ENCODE assay signal across 14 cellular contexts in the genomic region with DNA sequence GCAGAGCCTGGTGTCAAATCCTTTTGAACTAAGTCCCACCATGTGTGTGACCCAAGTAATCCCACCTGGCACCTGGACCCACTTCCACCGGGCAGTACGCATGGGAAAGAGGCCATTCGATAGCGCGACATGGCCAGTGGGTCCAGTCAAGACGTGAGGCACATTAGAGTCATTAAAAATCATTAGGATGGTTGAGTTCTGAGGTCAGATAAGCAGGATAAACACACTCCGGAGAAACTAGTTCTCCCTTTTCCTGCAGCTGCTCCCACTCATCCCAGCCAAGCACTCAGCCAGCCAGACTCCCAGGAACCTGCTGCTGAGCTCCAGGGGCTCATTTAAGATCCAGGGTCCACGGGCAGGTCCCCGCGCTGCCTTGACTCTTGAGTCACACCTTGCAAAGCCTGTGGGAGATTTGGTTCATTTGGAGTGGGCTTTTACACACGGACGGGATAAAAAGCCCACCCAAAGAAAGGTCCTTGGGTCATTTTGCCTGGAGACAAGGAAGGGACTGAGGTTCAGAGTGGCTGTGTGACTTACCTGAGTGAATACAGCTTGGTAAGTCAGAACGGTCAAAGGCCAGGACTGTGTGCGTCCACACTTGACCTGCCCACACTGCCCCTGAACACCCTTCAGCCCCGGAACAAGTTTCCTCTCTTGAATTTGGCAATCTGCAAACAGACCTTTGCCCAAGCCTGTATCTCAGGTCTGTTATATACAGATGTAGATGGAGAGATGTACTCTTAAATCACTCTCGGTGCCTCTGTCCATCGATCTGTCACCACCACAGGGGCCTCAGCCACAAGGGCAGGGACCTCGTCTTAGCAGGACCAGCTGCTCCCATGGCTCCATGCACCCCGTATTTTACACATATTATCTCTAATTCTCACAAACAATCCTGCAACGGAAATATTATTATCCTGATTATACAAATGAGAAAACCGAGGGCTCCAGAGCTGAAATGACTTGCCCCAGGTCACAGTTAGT.
DNase-seq lines count a peak whose midpoint lies in the region; ATAC-seq and TF ChIP-seq lines count a peak whose summit lies in the region.
"Had no signal": no experiment of that assay in that cellular context is flagged by ENCODE, and none has a peak within 500 bp of the region (broad histone marks: within the 10 kb centered on the region; RNA-seq: fewer than 3 reads in every experiment).

No MANE protein-coding gene starts in this region.

- H3K9me3 ChIP-seq in H9 (ENCODE audit: control insufficient read depth, low read depth, low read length) (no peaks in the 10 kb centered on the region), esophagus muscularis mucosa (no peaks in the 10 kb centered on the region), subcutaneous abdominal adipose tissue (ENCODE audit: control insufficient read depth in 5 of 5, low read length in 5 of 5) (peaks cover 0 to 2% (median 0%) of the 10 kb centered on the region in 5 donors)

- H4K8ac ChIP-seq in H9 (replicated peaks; ENCODE audit: insufficient read length, low read depth, low read length): no peak overlapping the region

- no peak overlapping the region for H3K14ac ChIP-seq in H9 (ENCODE audit: insufficient read depth, low read length)

- no peaks in the 10 kb centered on the region for H3K36me3 Mint-ChIP-seq in activated CD8-positive, alpha-beta T cell treated with anti-CD3 and anti-CD28 coated beads, Interleukin-2, amount 10 ng/mL, durations not matched to agents 7 days and 5 days (ENCODE audit: low read depth)
- H3K36me3 Mint-ChIP-seq in activated CD8-positive, alpha-beta T cell treated with anti-CD3 and anti-CD28 coated beads for 36 hours (ENCODE audit: low read depth): no peaks in the 10 kb centered on the region
- no peaks in the 10 kb centered on the region for H3K36me3 Mint-ChIP-seq in H9 (ENCODE audit: insufficient read depth in 1 of 3, low read depth in 3 of 3)

- H3K4me1 ChIP-seq in H9 (ENCODE audit: insufficient read depth, low read length) (no peaks in the 10 kb centered on the region), esophagus muscularis mucosa (peaks cover 0 to 7% (median 0%) of the 10 kb centered on the region in 4 donors), subcutaneous abdominal adipose tissue (ENCODE audit: control insufficient read depth in 5 of 5, insufficient read depth in 5 of 5, low read length in 5 of 5) (peaks cover 2 to 23% (median 18%) of the 10 kb centered on the region in 5 donors)

- no CpG with 5 or more reads among the region's 21 CpGs for WGBS in H9 (ENCODE audit: extremely low coverage, insufficient read length, low lambda C conversion rate)
- 72% methylated on average over 20 of the region's 21 CpGs for WGBS in esophagus muscularis mucosa

- H3K9me3 Mint-ChIP-seq in activated CD8-positive, alpha-beta T cell treated with anti-CD3 and anti-CD28 coated beads, Interleukin-2, amount 10 ng/mL, durations not matched to agents 7 days and 5 days (ENCODE audit: insufficient read depth): no peaks in the 10 kb centered on the region
- H3K9me3 Mint-ChIP-seq in activated CD8-positive, alpha-beta T cell treated with anti-CD3 and anti-CD28 coated beads for 36 hours: no peaks in the 10 kb centered on the region
- H3K9me3 Mint-ChIP-seq in H9: no peaks in the 10 kb centered on the region

- H2BK5ac ChIP-seq in H9 (ENCODE audit: insufficient read length, low read length): no peak overlapping the region

- H3K79me1 ChIP-seq in H9 (ENCODE audit: insufficient read depth, low read depth, low read length, poor library complexity, severe bottlenecking): no peaks in the 10 kb centered on the region

- peak; percentile 19 for DNase-seq in activated CD8-positive, alpha-beta T cell treated with anti-CD3 and anti-CD28 coated beads, Interleukin-2, amount 10 ng/mL, durations not matched to agents 7 days and 5 days
- no peak for DNase-seq in activated CD8-positive, alpha-beta T cell treated with anti-CD3 and anti-CD28 coated beads for 36 hours
- DNase-seq in H9 (peak; percentile 11), esophagus muscularis mucosa (ENCODE audit: extremely low spot score) (peak; percentile 70)
- no peak for DNase-seq in activated CD4-positive, CD25-positive, alpha-beta regulatory T cell treated with anti-CD3 and anti-CD28 coated beads, Interleukin-2, amount 50 U/mL, for 72 hours
- DNase-seq in stimulated activated CD4-positive, alpha-beta T cell treated with anti-CD3 and anti-CD28 coated beads, Interleukin-15, amount 100 ng/mL, for 24 hours: no peak
- DNase-seq: KBM-7, NCI-H1092, NCI-H1694 treated with DMSO at 0.1 percent for 48 hours, NCI-H748 treated with DMSO at 0.1 percent for 48 hours had no signal

- no peak overlapping the region for H3K56ac ChIP-seq in H9 (ENCODE audit: insufficient read length, low read depth, low read length)

- no peak overlapping the region for H2BK12ac ChIP-seq in H9 (ENCODE audit: insufficient read length, low read depth, low read length)

- no peak for ATAC-seq in activated CD8-positive, alpha-beta T cell treated with anti-CD3 and anti-CD28 coated beads, Interleukin-2, amount 10 ng/mL, durations not matched to agents 7 days and 5 days
- no peak for ATAC-seq in activated CD8-positive, alpha-beta T cell treated with anti-CD3 and anti-CD28 coated beads for 36 hours
- no peak for ATAC-seq in activated CD4-positive, CD25-positive, alpha-beta regulatory T cell treated with anti-CD3 and anti-CD28 coated beads, Interleukin-2, amount 50 U/mL, for 24 hours

- H2BK120ac ChIP-seq in H9 (ENCODE audit: low read depth, low read length, poor library complexity, severe bottlenecking): no peak overlapping the region

- no peak overlapping the region for H3K4me2 ChIP-seq in H9 (ENCODE audit: insufficient read depth, insufficient read length, low read length)

- intact Hi-C loops in activated CD8-positive, alpha-beta T cell treated with anti-CD3 and anti-CD28 coated beads for 36 hours (cut with micrococcal nuclease): no loop called here
- intact Hi-C loops in esophagus muscularis mucosa (cut with DNase I): no loop called here

- no peaks in the 10 kb centered on the region for H3K23me2 ChIP-seq in H9 (ENCODE audit: insufficient read length, low read depth, low read length, poor library complexity, severe bottlenecking)

- POLR2A ChIA-PET in activated CD8-positive, alpha-beta T cell treated with anti-CD3 and anti-CD28 coated beads, Interleukin-2, amount 10 ng/mL, durations not matched to agents 7 days and 5 days (lab: Charles Lee): no interaction called here
- POLR2A ChIA-PET in activated CD8-positive, alpha-beta T cell treated with anti-CD3 and anti-CD28 coated beads for 36 hours (lab: Charles Lee): interaction anchor here (0.6 kb wide), 1 partner anchor 151 kb away, joined by 3 read pairs; no protein-coding TSS in a partner anchor

- no peak overlapping the region for H4K91ac ChIP-seq in H9 (ENCODE audit: insufficient read length, low read depth, low read length)

- no peak overlapping the region for H2BK20ac ChIP-seq in H9 (ENCODE audit: low read depth, low read length, poor library complexity, severe bottlenecking)

- H4K5ac ChIP-seq in H9 (ENCODE audit: insufficient read length, low read depth, low read length): no peak overlapping the region

- H3K4me1 Mint-ChIP-seq in activated CD8-positive, alpha-beta T cell treated with anti-CD3 and anti-CD28 coated beads, Interleukin-2, amount 10 ng/mL, durations not matched to agents 7 days and 5 days (ENCODE audit: low read depth): peaks cover 10% of the 10 kb centered on the region
- peaks cover 20% of the 10 kb centered on the region for H3K4me1 Mint-ChIP-seq in activated CD8-positive, alpha-beta T cell treated with anti-CD3 and anti-CD28 coated beads for 36 hours (ENCODE audit: low read depth)
- peaks cover 8 to 11% of the 10 kb centered on the region in 2 experiments for H3K4me1 Mint-ChIP-seq in H9

- H3K23ac ChIP-seq in H9 (ENCODE audit: insufficient read length, low read depth, low read length): no peak overlapping the region

- no peak overlapping the region for H2AK5ac ChIP-seq in H9 (ENCODE audit: insufficient read length, low read length)

- no peaks in the 10 kb centered on the region for H3K79me2 ChIP-seq in H9 (ENCODE audit: insufficient read depth, low read length)

- no peaks in the 10 kb centered on the region for H3K27me3 ChIP-seq in H9 (ENCODE audit: insufficient read depth, low read length)
- peaks cover 0 to 10% (median 0%) of the 10 kb centered on the region in 4 donors for H3K27me3 ChIP-seq in esophagus muscularis mucosa
- H3K27me3 ChIP-seq in subcutaneous abdominal adipose tissue (ENCODE audit: control insufficient read depth in 5 of 5, insufficient read depth in 4 of 5, low read length in 5 of 5): peaks cover 0 to 20% (median 0%) of the 10 kb centered on the region in 5 donors

- H3K4me3 Mint-ChIP-seq in activated CD8-positive, alpha-beta T cell treated with anti-CD3 and anti-CD28 coated beads, Interleukin-2, amount 10 ng/mL, durations not matched to agents 7 days and 5 days: no peak overlapping the region
- H3K4me3 Mint-ChIP-seq in activated CD8-positive, alpha-beta T cell treated with anti-CD3 and anti-CD28 coated beads for 36 hours: no peak overlapping the region
- H3K4me3 Mint-ChIP-seq in H9: no peak overlapping the region

- TF ChIP-seq EP300 in esophagus muscularis mucosa (IDR thresholded peaks at IDR 0.05): no peak

- no peak overlapping the region for H3K18ac ChIP-seq in H9 (ENCODE audit: insufficient read length, low read depth, low read length)

- CTCF ChIA-PET in activated CD8-positive, alpha-beta T cell treated with anti-CD3 and anti-CD28 coated beads, Interleukin-2, amount 10 ng/mL, durations not matched to agents 7 days and 5 days (lab: Charles Lee): no interaction called here
- CTCF ChIA-PET in activated CD8-positive, alpha-beta T cell treated with anti-CD3 and anti-CD28 coated beads for 36 hours (lab: Charles Lee): no interaction called here

- no peak overlapping the region for H2AFZ ChIP-seq in H9 (ENCODE audit: low read length)

- no peak overlapping the region for H3K9ac ChIP-seq in H9 (ENCODE audit: extremely low read depth, insufficient read length, low read length)
- peak overlapping the region in 2 of 5 donors; percentile 16 to 31 for H3K9ac ChIP-seq in subcutaneous abdominal adipose tissue (ENCODE audit: low read length in 5 of 5)

- H3K36me3 ChIP-seq in esophagus muscularis mucosa (no peaks in the 10 kb centered on the region), subcutaneous abdominal adipose tissue (ENCODE audit: control insufficient read depth in 5 of 5, insufficient read depth in 5 of 5, low read length in 5 of 5) (no peaks in the 10 kb centered on the region)

- H2BK15ac ChIP-seq in H9 (ENCODE audit: low read depth, low read length): no peak overlapping the region

- TF ChIP-seq CTCF in activated CD8-positive, alpha-beta T cell treated with anti-CD3 and anti-CD28 coated beads for 36 hours (IDR thresholded peaks at IDR 0.05): no peak
- no peak for TF ChIP-seq CTCF in H9 (conservative IDR thresholded peaks at IDR 0.05)
- no peak for TF ChIP-seq CTCF in esophagus muscularis mucosa (IDR thresholded peaks at IDR 0.05)

- no peak for TF ChIP-seq POLR2A in esophagus muscularis mucosa (IDR thresholded peaks at IDR 0.05; ENCODE audit: low read depth)

- H3K4ac ChIP-seq in H9 (ENCODE audit: low read depth, low read length): no peak overlapping the region

- H3T11ph ChIP-seq in H9 (ENCODE audit: low read length): no peak overlapping the region

- H3K4me3 ChIP-seq in esophagus muscularis mucosa: no peak overlapping the region
- no peak overlapping the region for H3K4me3 ChIP-seq in subcutaneous abdominal adipose tissue (ENCODE audit: low read depth in 1 of 5, low read length in 5 of 5)

- H3K27me3 Mint-ChIP-seq in activated CD8-positive, alpha-beta T cell treated with anti-CD3 and anti-CD28 coated beads, Interleukin-2, amount 10 ng/mL, durations not matched to agents 7 days and 5 days (ENCODE audit: low read depth): no peaks in the 10 kb centered on the region
- H3K27me3 Mint-ChIP-seq in activated CD8-positive, alpha-beta T cell treated with anti-CD3 and anti-CD28 coated beads for 36 hours: no peaks in the 10 kb centered on the region
- H3K27me3 Mint-ChIP-seq in H9 (ENCODE audit: low read depth): peaks cover 2% of the 10 kb centered on the region

- H4K20me1 ChIP-seq in H9 (ENCODE audit: control insufficient read depth, insufficient read depth, insufficient read length): no peaks in the 10 kb centered on the region

- H3K27ac ChIP-seq in H9 (ENCODE audit: insufficient read length, low read depth, low read length) (no peak overlapping the region), esophagus muscularis mucosa (replicated peaks in 1 of 4) (peak overlapping the region in 2 of 4 donors; percentile 33 to 48), subcutaneous abdominal adipose tissue (ENCODE audit: low read depth, low read length) (peak overlapping the region; percentile 65)
- H3K27ac ChIP-seq: C4-2B, HL-60 had no signal

- no peak overlapping the region for H3K27ac Mint-ChIP-seq in activated CD8-positive, alpha-beta T cell treated with anti-CD3 and anti-CD28 coated beads, Interleukin-2, amount 10 ng/mL, durations not matched to agents 7 days and 5 days
- H3K27ac Mint-ChIP-seq in activated CD8-positive, alpha-beta T cell treated with anti-CD3 and anti-CD28 coated beads for 36 hours: no peak overlapping the region
- H3K27ac Mint-ChIP-seq in H9: no peak overlapping the region

Comparison
In these comparisons a context has a peak if more than half of its experiments do, and no peak if none do; other contexts are left out.
1. DNase-seq: peak in activated CD8-positive, alpha-beta T cell treated with anti-CD3 and anti-CD28 coated beads, Interleukin-2, amount 10 ng/mL, durations not matched to agents 7 days and 5 days (single experiment), H9 (single experiment) and esophagus muscularis mucosa (single experiment); none in activated CD8-positive, alpha-beta T cell treated with anti-CD3 and anti-CD28 coated beads for 36 hours (single experiment), activated CD4-positive, CD25-positive, alpha-beta regulatory T cell treated with anti-CD3 and anti-CD28 coated beads, Interleukin-2, amount 50 U/mL, for 72 hours (single experiment) and stimulated activated CD4-positive, alpha-beta T cell treated with anti-CD3 and anti-CD28 coated beads, Interleukin-15, amount 100 ng/mL, for 24 hours (single experiment).